ENCODE assay signal across 15 cellular contexts in genomic region chr9:18743976-18744375, GRCh38.
"Had no signal": no experiment of that assay in that cellular context is flagged by ENCODE, and none has a peak within 500 bp of the region (broad histone marks: within the 10 kb centered on the region; RNA-seq: fewer than 3 reads in every experiment).

No MANE protein-coding gene starts in this region.

- ATAC-seq: left cardiac atrium; stimulated activated naive CD8-positive, alpha-beta T cell treated with anti-CD3 and anti-CD28 coated beads, Interleukin-15, Interleukin-2, amounts not matched to agents 100 U/mL and 50 U/mL, for 24 hours had no signal

- FAIRE-seq: TTC549 had no signal

- H3K4me3 ChIP-seq: adrenal gland, esophagus squamous epithelium, ovary, suprapubic skin had no signal

- H3K4me1 Mint-ChIP-seq: activated B cell treated with CpG ODN at 0.5 μM for 24 hours had no signal

- H3K4me3 Mint-ChIP-seq: activated B cell treated with CpG ODN at 0.5 μM for 24 hours, nephron progenitor cell, type B pancreatic cell had no signal

- H3K27me3 Mint-ChIP-seq: activated B cell treated with CpG ODN at 0.5 μM for 24 hours, type B pancreatic cell had no signal

- H3K9me3 Mint-ChIP-seq: activated B cell treated with CpG ODN at 0.5 μM for 24 hours, nephron progenitor cell had no signal

- DNase-seq: activated B cell treated with CpG ODN at 0.5 μM for 24 hours; activated naive CD4-positive, alpha-beta T cell treated with anti-CD3 and anti-CD28 coated beads, Interleukin-2, amount 50 U/mL, for 16 hours; activated T-cell treated with anti-CD3 and anti-CD28 coated beads, Interleukin-2, amount 50 U/mL, for 1 hour; adrenal gland; brain microvascular endothelial cell; esophagus squamous epithelium; left cardiac atrium; nephron progenitor cell; ovary; stimulated activated CD4-positive, alpha-beta T cell treated with anti-CD3 and anti-CD28 coated beads, Interleukin-2, amount 100 ng/mL, for 48 hours; stimulated activated naive CD8-positive, alpha-beta T cell treated with anti-CD3 and anti-CD28 coated beads, Interleukin-15, Interleukin-2, amounts not matched to agents 100 U/mL and 50 U/mL, for 24 hours; T-helper 2 cell had no signal

- H3K27ac Mint-ChIP-seq: activated B cell treated with CpG ODN at 0.5 μM for 24 hours, nephron progenitor cell, type B pancreatic cell had no signal
